Comparison of ENCODE assay signal across 8 cellular contexts in genomic region chr5:111530298-111530740, GRCh38. TPM values are rescaled to one million over a fixed set of nuclear protein-coding genes. Genes with fewer than 3 reads are reported as not detected.
DNase-seq lines count a peak whose midpoint lies in the region; ATAC-seq, FAIRE-seq and TF ChIP-seq lines count a peak whose summit lies in the region.

No MANE protein-coding gene starts in this region.

- peak; percentile 97 for ATAC-seq in HG02759 (IDR thresholded peaks at IDR 0.05; ENCODE audit: unreplicated experiment)

- no peak for TF ChIP-seq CTCF in GM12865 (IDR thresholded peaks at IDR 0.05; ENCODE audit: insufficient read depth, low read depth, low read length, missing control alignments)
- TF ChIP-seq CTCF in OCI-LY3 (IDR thresholded peaks at IDR 0.05; ENCODE audit: low read depth, low read length), result no peak

- H3K79me2 ChIP-seq in OCI-LY3 (ENCODE audit: low read length), result no peaks in the 10 kb centered on the region

- H2AFZ ChIP-seq in OCI-LY3 (ENCODE audit: low read depth, low read length), result peak overlapping the region; percentile 87

- H3K27ac ChIP-seq in OCI-LY3 (ENCODE audit: low read length), result peak overlapping the region; percentile 29
- H3K27ac ChIP-seq in small intestine (ENCODE audit: low read depth in 1 of 2, low read length in 1 of 2), result peak overlapping the region in 1 of 2 donors; percentile 4

- no peaks in the 10 kb centered on the region for H3K9me3 ChIP-seq in OCI-LY3 (ENCODE audit: insufficient read depth, low read length)
- no peaks in the 10 kb centered on the region for H3K9me3 ChIP-seq in small intestine (ENCODE audit: control insufficient read depth, low read depth)

- peak overlapping the region; percentile 52 for H3K4me2 ChIP-seq in OCI-LY3 (ENCODE audit: low read length)

- H3K4me1 ChIP-seq in OCI-LY3 (ENCODE audit: low read length), result peaks cover 13% of the 10 kb centered on the region
- no peaks in the 10 kb centered on the region for H3K4me1 ChIP-seq in small intestine (ENCODE audit: control insufficient read depth in 2 of 2, insufficient read depth in 1 of 2, low read depth in 1 of 2, low read length in 1 of 2)

- DNase-seq in GM12865 (ENCODE audit: low read depth) (peak; percentile 76), activated T-cell treated with anti-CD3 and anti-CD28 coated beads for 48 hours (ENCODE audit: low read depth) (peak; percentile 64), globus pallidus (ENCODE audit: low spot score) (peak; percentile 13), small intestine (peak; percentile 36), RPMI8226 (no peak), iPS-NIHi11 (ENCODE audit: low spot score) (no peak)

- H3K27me3 ChIP-seq in OCI-LY3 (ENCODE audit: low read depth, low read length) (no peaks in the 10 kb centered on the region), small intestine (ENCODE audit: control insufficient read depth in 2 of 2, insufficient read depth in 2 of 2, low read length in 2 of 2) (no peaks in the 10 kb centered on the region)

- 35 to 41% (median 38%) methylated on average over 10 of the region's 10 CpGs for WGBS in small intestine, 3 donors

- H3K36me3 ChIP-seq in OCI-LY3 (replicated peaks; ENCODE audit: low read depth, low read length), result no peaks in the 10 kb centered on the region
- no peaks in the 10 kb centered on the region for H3K36me3 ChIP-seq in small intestine (ENCODE audit: control insufficient read depth in 2 of 2, insufficient read depth in 2 of 2, low read length in 2 of 2)

- FAIRE-seq in small intestine (lab: Jason Lieb, UNC), result no peak

- H3K4me3 ChIP-seq in GM12865 (ENCODE audit: low read depth, low read length) (no peak overlapping the region), OCI-LY3 (ENCODE audit: low read length) (peak overlapping the region; percentile 55), small intestine (ENCODE audit: low read depth in 1 of 2, low read length in 2 of 2) (no peak overlapping the region)

- no peaks in the 10 kb centered on the region for H4K20me1 ChIP-seq in OCI-LY3 (ENCODE audit: insufficient read depth, low read length)

- peak overlapping the region; percentile 15 for H3K9ac ChIP-seq in OCI-LY3 (ENCODE audit: low read length)

RNA-seq across cellular contexts. Expression of gene STARD4, which starts 18.0 kb away (rescaled TPM):
- 10 to 100 TPM; 14.6 to 25.7 (median 23.5) TPM for polyA plus RNA-seq in small intestine

Comparison
In these comparisons a context has a peak if more than half of its experiments do, and no peak if none do; other contexts are left out.
1. DNase-seq: peak in GM12865 (single experiment), activated T-cell treated with anti-CD3 and anti-CD28 coated beads for 48 hours (single experiment), globus pallidus (single experiment) and small intestine (single experiment); none in RPMI8226 (single experiment) and iPS-NIHi11 (single experiment).